Comparison of ENCODE assay signal across 16 cellular contexts in the genomic region with DNA sequence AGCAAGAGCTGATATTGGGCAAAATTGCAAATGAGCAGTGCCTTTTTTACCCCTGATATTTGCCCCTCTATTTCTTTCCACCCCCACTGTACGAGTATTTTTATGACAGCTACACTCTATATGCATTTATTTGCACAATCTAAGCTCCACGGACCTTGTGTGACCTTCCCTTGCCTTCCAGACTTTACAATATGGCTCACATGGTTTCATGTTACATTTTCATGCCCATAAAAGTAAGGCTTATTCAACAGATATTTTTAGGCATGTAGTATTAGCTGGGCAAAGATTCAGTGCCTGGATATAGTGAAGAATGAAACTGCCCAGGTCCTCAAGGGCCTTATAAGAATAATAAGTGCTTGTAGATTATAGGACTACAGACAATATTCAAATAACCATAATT.
"Had no signal": no experiment of that assay in that cellular context is flagged by ENCODE, and none has a peak within 500 bp of the region (broad histone marks: within the 10 kb centered on the region; RNA-seq: fewer than 3 reads in every experiment).

No MANE protein-coding gene starts in this region.

- H3K4me3 ChIP-seq: dorsolateral prefrontal cortex, ovary, thoracic aorta, upper lobe of left lung had no signal

- DNase-seq: activated CD4-positive, alpha-beta T cell treated with anti-CD3 and anti-CD28 coated beads, Interleukin-2, amount 50 U/mL, for 1 hour; activated CD4-positive, CD25-positive, alpha-beta regulatory T cell treated with anti-CD3 and anti-CD28 coated beads, Interleukin-2, amount 50 U/mL, for 72 hours; activated CD8-positive, alpha-beta memory T cell treated with anti-CD3 and anti-CD28 coated beads, Interleukin-2, amount 50 U/mL, for 4 hours; activated naive CD4-positive, alpha-beta T cell treated with anti-CD3 and anti-CD28 coated beads for 36 hours; activated naive CD8-positive, alpha-beta T cell treated with anti-CD3 and anti-CD28 coated beads, Interleukin-2, amount 50 U/mL, for 24 hours; activated T-cell treated with anti-CD3 and anti-CD28 coated beads, Interleukin-2, amount 50 U/mL, for 4 hours; anterior cingulate cortex; central memory CD4-positive, alpha-beta T cell; dorsolateral prefrontal cortex; mesendoderm; naive thymus-derived CD8-positive, alpha-beta T cell; ovary; stimulated activated CD4-positive, alpha-beta T cell treated with anti-CD3 and anti-CD28 coated beads, Interleukin-4, amount 100 ng/mL, for 4 hours; upper lobe of left lung had no signal

- H3K27ac ChIP-seq: dorsolateral prefrontal cortex, ovary, thoracic aorta, upper lobe of left lung, VCaP had no signal
